25 cellular contexts compared by ENCODE assay signal in genomic region chr4:129231907-129232626, GRCh38.
DNase-seq lines count a peak whose midpoint lies in the region; FAIRE-seq and TF ChIP-seq lines count a peak whose summit lies in the region.
"Had no signal": no experiment of that assay in that cellular context is flagged by ENCODE, and none has a peak within 500 bp of the region (broad histone marks: within the 10 kb centered on the region; RNA-seq: fewer than 3 reads in every experiment).

No MANE protein-coding gene starts in this region.

- TF ChIP-seq CTCF in BE2C (IDR thresholded peaks at IDR 0.05; ENCODE audit: low read depth, low read length): no peak
- no peak for TF ChIP-seq CTCF in chondrocyte (IDR thresholded peaks at IDR 0.05)

- no peaks in the 10 kb centered on the region for H3K27me3 Mint-ChIP-seq in chondrocyte (ENCODE audit: low read depth)

- H2AFZ ChIP-seq in neuron (ENCODE audit: low read depth, low read length): peak overlapping the region; percentile 52
- H2AFZ ChIP-seq: hepatocyte had no signal

- H3K4me3 ChIP-seq in BE2C (ENCODE audit: low read depth, low read length) (peak overlapping the region; percentile 13; the same call in 1 of the 2 replicates), neuron (ENCODE audit: low read length) (no peak overlapping the region)
- H3K4me3 ChIP-seq: A549, esophagus muscularis mucosa, hepatocyte, lower lobe of right lung, right atrium auricular region, uterus had no signal

- H3K36me3 Mint-ChIP-seq in chondrocyte (ENCODE audit: low read depth): no peaks in the 10 kb centered on the region
- H3K36me3 Mint-ChIP-seq: naive thymus-derived CD8-positive, alpha-beta T cell had no signal

- H3K4me3 Mint-ChIP-seq in chondrocyte (ENCODE audit: unreplicated experiment): no peak overlapping the region
- H3K4me3 Mint-ChIP-seq: CD4-positive, alpha-beta T cell; naive thymus-derived CD8-positive, alpha-beta T cell; stimulated activated naive CD8-positive, alpha-beta T cell treated with anti-CD3 and anti-CD28 coated beads, Interleukin-15, Interleukin-2, amounts not matched to agents 100 ng/mL and 50 ng/mL, for 24 hours had no signal

- peaks cover 9% of the 10 kb centered on the region for H3K9me3 Mint-ChIP-seq in chondrocyte (ENCODE audit: low read depth)
- H3K9me3 Mint-ChIP-seq: CD4-positive, alpha-beta T cell; naive thymus-derived CD8-positive, alpha-beta T cell; stimulated activated naive CD8-positive, alpha-beta T cell treated with anti-CD3 and anti-CD28 coated beads, Interleukin-15, Interleukin-2, amounts not matched to agents 100 ng/mL and 50 ng/mL, for 24 hours had no signal

- H3K27me3 ChIP-seq in BE2C (no peaks in the 10 kb centered on the region), neuron (ENCODE audit: insufficient read depth, low read length) (no peaks in the 10 kb centered on the region)
- H3K27me3 ChIP-seq: esophagus muscularis mucosa, hepatocyte, right atrium auricular region, uterus had no signal

- no peak for FAIRE-seq in RCC 7860 (lab: Jason Lieb, UNC)
- FAIRE-seq: A549, small intestine had no signal

- DNase-seq in BE2C (no peak), NCI-H526 treated with DMSO at 0.1 percent for 48 hours (lab: John Stamatoyannopoulos, UW) (peak; percentile 68), chondrocyte (ENCODE audit: low spot score) (no peak), DMS 273 (lab: John Stamatoyannopoulos, UW; ENCODE audit: unreplicated experiment) (no peak), RCC 7860 (ENCODE audit: low spot score) (no peak)
- no peak for DNase-seq in stimulated activated naive CD4-positive, alpha-beta T cell (lab: John Stamatoyannopoulos, UW)
- no peak for DNase-seq in stimulated activated CD4-positive, alpha-beta T cell treated with anti-CD3 and anti-CD28 coated beads, Interleukin-1b, Interleukin-23, amount 100 ng/mL, for 48 hours
- DNase-seq: activated CD4-positive, alpha-beta T cell treated with anti-CD3 and anti-CD28 coated beads, Interleukin-2, amount 50 U/mL, for 48 hours; activated CD4-positive, CD25-positive, alpha-beta regulatory T cell; activated T-cell treated with anti-CD3 and anti-CD28 coated beads, Interleukin-2, amount 50 U/mL, for 48 hours; AML-193; CD4-positive, alpha-beta T cell; lower lobe of right lung; naive thymus-derived CD8-positive, alpha-beta T cell; NCI-H1092; NCI-H1930; NCI-H2171 treated with DMSO at 0.1 percent for 48 hours; small intestine; uterus had no signal

- H3K27ac Mint-ChIP-seq in chondrocyte (ENCODE audit: unreplicated experiment): peak overlapping the region; percentile 75
- H3K27ac Mint-ChIP-seq: CD4-positive, alpha-beta T cell; naive thymus-derived CD8-positive, alpha-beta T cell; stimulated activated naive CD8-positive, alpha-beta T cell treated with anti-CD3 and anti-CD28 coated beads, Interleukin-15, Interleukin-2, amounts not matched to agents 100 ng/mL and 50 ng/mL, for 24 hours had no signal

- H3K9me3 ChIP-seq in BE2C (no peaks in the 10 kb centered on the region), neuron (ENCODE audit: low read length) (no peaks in the 10 kb centered on the region)
- H3K9me3 ChIP-seq: A549, esophagus muscularis mucosa, lower lobe of right lung, right atrium auricular region, uterus had no signal

- peaks cover 31% of the 10 kb centered on the region for H3K4me1 ChIP-seq in BE2C
- no peaks in the 10 kb centered on the region for H3K4me1 ChIP-seq in neuron (ENCODE audit: insufficient read depth, low read length)
- H3K4me1 ChIP-seq: A549, esophagus muscularis mucosa, lower lobe of right lung, right atrium auricular region, uterus had no signal

- peaks cover 23% of the 10 kb centered on the region for H3K4me1 Mint-ChIP-seq in chondrocyte (ENCODE audit: low read depth)
- H3K4me1 Mint-ChIP-seq: naive thymus-derived CD8-positive, alpha-beta T cell had no signal

- H3K36me3 ChIP-seq in BE2C (no peaks in the 10 kb centered on the region), neuron (ENCODE audit: insufficient read depth, low read length) (no peaks in the 10 kb centered on the region)
- H3K36me3 ChIP-seq: esophagus muscularis mucosa, lower lobe of right lung, right atrium auricular region, uterus had no signal
